ENCODE assay signal across 9 cellular contexts in genomic region chr11:95299078-95299611, GRCh38.
DNase-seq lines count a peak whose midpoint lies in the region; ATAC-seq and TF ChIP-seq lines count a peak whose summit lies in the region.
"Had no signal": no experiment of that assay in that cellular context is flagged by ENCODE, and none has a peak within 500 bp of the region (broad histone marks: within the 10 kb centered on the region; RNA-seq: fewer than 3 reads in every experiment).

No MANE protein-coding gene starts in this region.

- no peaks in the 10 kb centered on the region for H3K9me3 ChIP-seq in fibroblast of lung (ENCODE audit: control insufficient read depth, insufficient read depth, low read depth, low read length)

- no peak overlapping the region for H3K4me2 ChIP-seq in fibroblast of lung (ENCODE audit: extremely low read depth, insufficient read depth, low read length)

- no peak overlapping the region for H3K9ac ChIP-seq in fibroblast of lung (ENCODE audit: insufficient read depth, low read length)

- H3K4me3 Mint-ChIP-seq in stimulated activated naive CD8-positive, alpha-beta T cell treated with anti-CD3 and anti-CD28 coated beads, Interleukin-15, amount 100 ng/mL, for 72 hours: peak overlapping the region in 1 of 2 donors; percentile 22

- no peaks in the 10 kb centered on the region for H4K20me1 ChIP-seq in fibroblast of lung (ENCODE audit: control insufficient read depth, extremely low read depth, insufficient read depth, low read length)

- H3K4me1 ChIP-seq in fibroblast of lung (ENCODE audit: control insufficient read depth, extremely low read depth, insufficient read depth, low read length): no peaks in the 10 kb centered on the region

- no peak overlapping the region for H2AFZ ChIP-seq in fibroblast of lung (ENCODE audit: low read length)

- TF ChIP-seq CTCF in fibroblast of lung (conservative IDR thresholded peaks at IDR 0.05 in 1 of 2, IDR thresholded peaks at IDR 0.05 in 1 of 2; ENCODE audit: low read depth in 1 of 2, low read length in 2 of 2): no peak

- peaks cover 30% of the 10 kb centered on the region for H3K4me1 Mint-ChIP-seq in stimulated activated naive CD8-positive, alpha-beta T cell treated with anti-CD3 and anti-CD28 coated beads, Interleukin-15, amount 100 ng/mL, for 72 hours

- H3K27me3 Mint-ChIP-seq in stimulated activated naive CD8-positive, alpha-beta T cell treated with anti-CD3 and anti-CD28 coated beads, Interleukin-15, amount 100 ng/mL, for 72 hours: no peaks in the 10 kb centered on the region

- no peaks in the 10 kb centered on the region for H3K9me3 Mint-ChIP-seq in stimulated activated naive CD8-positive, alpha-beta T cell treated with anti-CD3 and anti-CD28 coated beads, Interleukin-15, amount 100 ng/mL, for 72 hours

- H3K27ac ChIP-seq in fibroblast of lung (ENCODE audit: insufficient read depth, low read length): no peak overlapping the region
- H3K27ac ChIP-seq: coronary artery had no signal

- H3K79me2 ChIP-seq in fibroblast of lung (ENCODE audit: control insufficient read depth, insufficient read depth, low read length): no peaks in the 10 kb centered on the region

- DNase-seq in stimulated activated naive CD8-positive, alpha-beta T cell treated with anti-CD3 and anti-CD28 coated beads, Interleukin-15, Interleukin-2, amounts not matched to agents 100 U/mL and 50 U/mL, for 24 hours: no peak
- no peak for DNase-seq in stimulated activated naive CD8-positive, alpha-beta T cell treated with anti-CD3 and anti-CD28 coated beads, Interleukin-15, amount 100 ng/mL, for 72 hours
- DNase-seq in NCI-H748 treated with DMSO at 0.1 percent for 48 hours (lab: John Stamatoyannopoulos, UW): peak; percentile 47
- DNase-seq in fibroblast of lung (ENCODE audit: low read depth in 2 of 2): peak; percentile 22 to 85
- DNase-seq in A172 (ENCODE audit: low spot score): no peak
- no peak for DNase-seq in amniotic stem cell (lab: John Stamatoyannopoulos, UW)
- no peak for DNase-seq in ecto neural progenitor cell (ENCODE audit: low spot score)

- H3K27ac Mint-ChIP-seq in stimulated activated naive CD8-positive, alpha-beta T cell treated with anti-CD3 and anti-CD28 coated beads, Interleukin-15, amount 100 ng/mL, for 72 hours: no peak overlapping the region

- H3K36me3 ChIP-seq in fibroblast of lung (ENCODE audit: control insufficient read depth, insufficient read depth, low read length): no peaks in the 10 kb centered on the region

- H3K4me3 ChIP-seq in fibroblast of lung (replicated peaks in 1 of 4; ENCODE audit: control extremely low read depth in 1 of 4, insufficient read depth in 1 of 4, low read depth in 3 of 4, low read length in 4 of 4): no peak overlapping the region
- H3K4me3 ChIP-seq: coronary artery had no signal

- peak; percentile 10 for ATAC-seq in stimulated activated naive CD8-positive, alpha-beta T cell treated with anti-CD3 and anti-CD28 coated beads, Interleukin-15, Interleukin-2, amounts not matched to agents 100 U/mL and 50 U/mL, for 24 hours
- no peak for ATAC-seq in stimulated activated naive CD8-positive, alpha-beta T cell treated with anti-CD3 and anti-CD28 coated beads, Interleukin-15, amount 100 ng/mL, for 72 hours
- ATAC-seq in GM21360 (IDR thresholded peaks at IDR 0.05; ENCODE audit: unreplicated experiment): no peak

- H3K27me3 ChIP-seq in fibroblast of lung (ENCODE audit: control insufficient read depth, insufficient read depth, low read length): peaks cover under 1% of the 10 kb centered on the region

Comparison
In these comparisons a context has a peak if more than half of its experiments do, and no peak if none do; other contexts are left out.
1. DNase-seq: peak in NCI-H748 treated with DMSO at 0.1 percent for 48 hours (single experiment) and fibroblast of lung (2 of 2); none in stimulated activated naive CD8-positive, alpha-beta T cell treated with anti-CD3 and anti-CD28 coated beads, Interleukin-15, Interleukin-2, amounts not matched to agents 100 U/mL and 50 U/mL, for 24 hours (single experiment), stimulated activated naive CD8-positive, alpha-beta T cell treated with anti-CD3 and anti-CD28 coated beads, Interleukin-15, amount 100 ng/mL, for 72 hours (0 of 2), A172 (single experiment), amniotic stem cell (single experiment) and ecto neural progenitor cell (single experiment).